ENCODE assay signal across 12 cellular contexts in the genomic region with DNA sequence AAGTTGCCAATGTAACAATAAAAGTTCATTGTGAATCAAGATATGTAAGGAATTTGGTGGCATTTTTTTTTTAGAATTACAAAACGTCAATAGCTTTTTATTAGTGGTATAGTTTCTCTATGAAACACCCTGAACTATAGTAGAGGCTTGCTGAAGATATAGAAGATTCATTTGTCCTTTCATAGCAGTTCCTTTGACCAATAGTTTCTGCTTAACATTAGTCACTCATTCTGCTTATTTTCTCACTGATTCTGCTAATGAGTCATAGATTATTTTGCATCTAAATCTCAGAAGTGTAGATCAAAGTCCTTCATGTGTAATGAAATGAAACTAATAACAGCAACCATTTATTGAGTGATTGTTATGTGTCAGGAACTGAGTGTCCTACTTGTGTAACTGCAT.
DNase-seq lines count a peak whose midpoint lies in the region; ATAC-seq and TF ChIP-seq lines count a peak whose summit lies in the region.
"Had no signal": no experiment of that assay in that cellular context is flagged by ENCODE, and none has a peak within 500 bp of the region (broad histone marks: within the 10 kb centered on the region; RNA-seq: fewer than 3 reads in every experiment).

No MANE protein-coding gene starts in this region.

- H3K27me3 ChIP-seq in suprapubic skin, result no peaks in the 10 kb centered on the region
- H3K27me3 ChIP-seq: sigmoid colon had no signal

- peak; percentile 7 for DNase-seq in HPDE6-E6E7 (ENCODE audit: extremely low spot score)
- DNase-seq in renal cortical epithelial cell (ENCODE audit: low read depth), result peak; percentile 92
- no peak for DNase-seq in AG20443 (ENCODE audit: low spot score)
- DNase-seq in LoVo (ENCODE audit: low spot score), result no peak
- no peak for DNase-seq in HuH-7 (ENCODE audit: low spot score)
- DNase-seq in suprapubic skin (ENCODE audit: low spot score in 2 of 2), result no peak
- DNase-seq: activated CD4-positive, alpha-beta T cell treated with anti-CD3 and anti-CD28 coated beads for 48 hours; DMS79 treated with DMSO at 0.1 percent for 48 hours; hippocampal formation; sigmoid colon had no signal

- H3K9me3 ChIP-seq in suprapubic skin, result no peaks in the 10 kb centered on the region
- H3K9me3 ChIP-seq: sigmoid colon had no signal

- H3K27ac ChIP-seq in suprapubic skin, result no peak overlapping the region
- H3K27ac ChIP-seq: sigmoid colon had no signal

- WGBS in suprapubic skin, result 22% methylated on average over 1 of the region's 1 CpG

- no peaks in the 10 kb centered on the region for H3K4me1 ChIP-seq in suprapubic skin
- H3K4me1 ChIP-seq: sigmoid colon had no signal

- TF ChIP-seq EP300 in suprapubic skin (IDR thresholded peaks at IDR 0.05), result no peak

- ATAC-seq in GM18870 (IDR thresholded peaks at IDR 0.05; ENCODE audit: unreplicated experiment), result peak; percentile 74
- ATAC-seq in HG02678 (IDR thresholded peaks at IDR 0.05; ENCODE audit: unreplicated experiment), result peak; percentile 48

- no peaks in the 10 kb centered on the region for H3K36me3 ChIP-seq in suprapubic skin
- H3K36me3 ChIP-seq: sigmoid colon had no signal

- no peak for TF ChIP-seq POLR2A in suprapubic skin (IDR thresholded peaks at IDR 0.05)

- no peak for TF ChIP-seq CTCF in suprapubic skin (IDR thresholded peaks at IDR 0.05)

- H3K4me3 ChIP-seq in suprapubic skin, result no peak overlapping the region
- H3K4me3 ChIP-seq: sigmoid colon had no signal

Comparison
In these comparisons a context has a peak if more than half of its experiments do, and no peak if none do; other contexts are left out.
1. DNase-seq: peak in HPDE6-E6E7 (single experiment) and renal cortical epithelial cell (single experiment); none in AG20443 (single experiment), LoVo (single experiment), HuH-7 (single experiment) and suprapubic skin (0 of 2).